In the genomic region with DNA sequence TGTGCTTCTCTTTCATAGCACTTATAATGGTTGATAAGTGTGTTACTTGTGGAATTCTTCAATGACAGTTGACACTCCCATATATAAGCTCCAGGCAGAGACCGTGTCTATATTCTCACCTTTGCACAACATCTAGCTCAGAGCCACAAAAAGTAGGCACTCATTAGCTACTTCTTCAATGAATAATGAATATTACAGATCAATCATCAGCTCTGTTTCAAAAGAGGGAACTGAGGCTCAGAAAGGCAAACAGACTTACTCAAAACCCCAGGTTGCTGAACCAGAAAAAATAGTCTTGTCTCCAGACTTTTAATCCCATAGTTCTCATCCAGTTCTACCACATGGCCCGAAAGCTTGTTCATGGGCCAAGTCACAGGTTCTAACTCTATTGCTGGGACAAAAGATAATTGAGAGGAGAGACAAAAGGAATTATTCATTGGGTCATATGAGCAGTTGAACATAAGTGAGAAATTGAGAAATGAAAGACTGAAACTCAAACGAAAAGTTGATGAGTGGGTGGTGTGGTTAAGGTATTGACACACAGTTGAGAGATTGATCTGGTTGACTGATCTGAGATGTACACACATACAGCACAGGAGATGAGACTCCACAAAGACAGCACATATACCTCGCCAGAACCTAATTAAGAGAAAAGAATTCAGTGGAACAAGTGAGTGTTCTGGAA, we compare ENCODE assay signal across 10 cellular contexts.
A peak's percentile ranks its signal among the peaks of the same experiment; 100 is the strongest.
DNase-seq lines count a peak whose midpoint lies in the region; ATAC-seq, FAIRE-seq and TF ChIP-seq lines count a peak whose summit lies in the region.
"Had no signal": no experiment of that assay in that cellular context is flagged by ENCODE, and none has a peak within 500 bp of the region (broad histone marks: within the 10 kb centered on the region; RNA-seq: fewer than 3 reads in every experiment).

No MANE protein-coding gene starts in this region.

- H3K4me3 ChIP-seq in bronchial epithelial cell (ENCODE audit: low read depth, low read length) (no peak overlapping the region), WERI-Rb-1 (ENCODE audit: low read depth, low read length) (no peak overlapping the region)

- DNase-seq in bronchial epithelial cell (ENCODE audit: low read depth): peak; percentile 29
- no peak for DNase-seq in RPMI8226
- DNase-seq in WERI-Rb-1: no peak
- DNase-seq in erythroblast (lab: John Stamatoyannopoulos, UW): no peak
- no peak for DNase-seq in NCI-H1694 (lab: John Stamatoyannopoulos, UW)
- DNase-seq: stimulated activated CD4-positive, alpha-beta T cell treated with anti-CD3 and anti-CD28 coated beads, Interleukin-2, amount 100 ng/mL, for 24 hours had no signal

- no peak overlapping the region for H3K27ac ChIP-seq in WERI-Rb-1

- H3K9me3 ChIP-seq in WERI-Rb-1 (ENCODE audit: severe bottlenecking): no peaks in the 10 kb centered on the region

- ATAC-seq in GM18511 (IDR thresholded peaks at IDR 0.05; ENCODE audit: unreplicated experiment) (peak; percentile 85), GM19452 (IDR thresholded peaks at IDR 0.05; ENCODE audit: unreplicated experiment) (peak; percentile 86), HG03025 (IDR thresholded peaks at IDR 0.05; ENCODE audit: low FRiP score, unreplicated experiment) (peak; percentile 97)
- ATAC-seq: WTC11 had no signal

- H3K36me3 ChIP-seq in bronchial epithelial cell (ENCODE audit: control insufficient read depth, insufficient read depth, low read length) (no peaks in the 10 kb centered on the region), WERI-Rb-1 (no peaks in the 10 kb centered on the region)

- no peak for TF ChIP-seq CTCF in bronchial epithelial cell (IDR thresholded peaks at IDR 0.05; ENCODE audit: insufficient read depth, low read length, severe bottlenecking)
- no peak for TF ChIP-seq CTCF in WERI-Rb-1 (IDR thresholded peaks at IDR 0.05; ENCODE audit: low read depth, low read length)

- FAIRE-seq in bronchial epithelial cell (lab: Jason Lieb, UNC): no peak

- no peaks in the 10 kb centered on the region for H3K27me3 ChIP-seq in bronchial epithelial cell (ENCODE audit: control insufficient read depth, insufficient read depth, low read length)
- H3K27me3 ChIP-seq in WERI-Rb-1 (ENCODE audit: insufficient read depth, low read depth, severe bottlenecking): no peaks in the 10 kb centered on the region

- TF ChIP-seq POLR2A in erythroblast (IDR thresholded peaks at IDR 0.05; ENCODE audit: low read length): no peak
